2 cellular contexts compared by ENCODE assay signal in the genomic region with DNA sequence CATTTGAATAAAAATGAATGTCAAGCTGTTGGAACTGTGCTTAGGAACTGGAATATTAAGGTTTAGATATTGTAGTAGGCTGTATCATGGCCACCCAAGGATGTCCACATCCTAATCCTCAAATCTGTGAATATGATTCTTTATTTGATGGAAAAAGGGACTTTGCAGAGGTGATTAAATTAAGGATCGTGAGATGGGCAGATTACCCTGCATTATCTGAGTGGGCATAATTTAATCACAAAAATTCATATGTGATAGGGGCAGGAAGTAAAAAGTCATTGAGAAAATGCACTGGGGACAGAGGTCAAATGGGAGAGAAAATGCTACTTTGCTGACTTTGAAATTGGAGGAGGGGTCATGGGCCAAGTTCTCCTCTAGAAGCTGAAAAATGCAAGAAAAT.
A peak's percentile ranks its signal among the peaks of the same experiment; 100 is the strongest.
TF ChIP-seq lines count a peak whose summit lies in the region.

No MANE protein-coding gene starts in this region.

TF ChIP-seq in SK-N-SH, 30 proteins besides CTCF, POLR2A, EP300 and RAD21:
- TF ChIP-seq, protein P1, sequence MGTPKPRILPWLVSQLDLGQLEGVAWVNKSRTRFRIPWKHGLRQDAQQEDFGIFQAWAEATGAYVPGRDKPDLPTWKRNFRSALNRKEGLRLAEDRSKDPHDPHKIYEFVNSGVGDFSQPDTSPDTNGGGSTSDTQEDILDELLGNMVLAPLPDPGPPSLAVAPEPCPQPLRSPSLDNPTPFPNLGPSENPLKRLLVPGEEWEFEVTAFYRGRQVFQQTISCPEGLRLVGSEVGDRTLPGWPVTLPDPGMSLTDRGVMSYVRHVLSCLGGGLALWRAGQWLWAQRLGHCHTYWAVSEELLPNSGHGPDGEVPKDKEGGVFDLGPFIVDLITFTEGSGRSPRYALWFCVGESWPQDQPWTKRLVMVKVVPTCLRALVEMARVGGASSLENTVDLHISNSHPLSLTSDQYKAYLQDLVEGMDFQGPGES (IDR thresholded peaks at IDR 0.05; ENCODE audit: low read depth, low read length): no peak
- TF ChIP-seq RCOR1 (IDR thresholded peaks at IDR 0.05; ENCODE audit: low read length) (no peak), RXRA (IDR thresholded peaks at IDR 0.05; ENCODE audit: borderline replicate concordance, low read depth) (no peak), NRF1 (IDR thresholded peaks at IDR 0.05; ENCODE audit: low read depth, low read length) (no peak), GATA2 (CRISPR knock-in tag; IDR thresholded peaks at IDR 0.05) (peak; percentile 56)

TF ChIP-seq in SK-N-SH treated with all-trans-retinoic acid at 6 μM for 48 hours, 23 proteins besides CTCF, POLR2A, EP300 and RAD21 (continued from another document):
- TF ChIP-seq, protein P2, sequence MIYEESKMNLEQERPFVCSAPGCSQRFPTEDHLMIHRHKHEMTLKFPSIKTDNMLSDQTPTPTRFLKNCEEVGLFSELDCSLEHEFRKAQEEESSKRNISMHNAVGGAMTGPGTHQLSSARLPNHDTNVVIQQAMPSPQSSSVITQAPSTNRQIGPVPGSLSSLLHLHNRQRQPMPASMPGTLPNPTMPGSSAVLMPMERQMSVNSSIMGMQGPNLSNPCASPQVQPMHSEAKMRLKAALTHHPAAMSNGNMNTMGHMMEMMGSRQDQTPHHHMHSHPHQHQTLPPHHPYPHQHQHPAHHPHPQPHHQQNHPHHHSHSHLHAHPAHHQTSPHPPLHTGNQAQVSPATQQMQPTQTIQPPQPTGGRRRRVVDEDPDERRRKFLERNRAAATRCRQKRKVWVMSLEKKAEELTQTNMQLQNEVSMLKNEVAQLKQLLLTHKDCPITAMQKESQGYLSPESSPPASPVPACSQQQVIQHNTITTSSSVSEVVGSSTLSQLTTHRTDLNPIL (CRISPR knock-in tag; IDR thresholded peaks at IDR 0.05; ENCODE audit: low read depth): no peak
- TF ChIP-seq ESRRG (CRISPR knock-in tag; IDR thresholded peaks at IDR 0.05): no peak
- TF ChIP-seq, protein P3, sequence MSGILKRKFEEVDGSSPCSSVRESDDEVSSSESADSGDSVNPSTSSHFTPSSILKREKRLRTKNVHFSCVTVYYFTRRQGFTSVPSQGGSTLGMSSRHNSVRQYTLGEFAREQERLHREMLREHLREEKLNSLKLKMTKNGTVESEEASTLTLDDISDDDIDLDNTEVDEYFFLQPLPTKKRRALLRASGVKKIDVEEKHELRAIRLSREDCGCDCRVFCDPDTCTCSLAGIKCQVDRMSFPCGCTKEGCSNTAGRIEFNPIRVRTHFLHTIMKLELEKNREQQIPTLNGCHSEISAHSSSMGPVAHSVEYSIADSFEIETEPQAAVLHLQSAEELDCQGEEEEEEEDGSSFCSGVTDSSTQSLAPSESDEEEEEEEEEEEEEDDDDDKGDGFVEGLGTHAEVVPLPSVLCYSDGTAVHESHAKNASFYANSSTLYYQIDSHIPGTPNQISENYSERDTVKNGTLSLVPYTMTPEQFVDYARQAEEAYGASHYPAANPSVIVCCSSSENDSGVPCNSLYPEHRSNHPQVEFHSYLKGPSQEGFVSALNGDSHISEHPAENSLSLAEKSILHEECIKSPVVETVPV (CRISPR knock-in tag; IDR thresholded peaks at IDR 0.05): no peak
- no peak for TF ChIP-seq ISL1 (CRISPR knock-in tag; IDR thresholded peaks at IDR 0.05)
- TF ChIP-seq RARB (CRISPR knock-in tag; IDR thresholded peaks at IDR 0.05): no peak
- TF ChIP-seq CSDC2 (CRISPR knock-in tag; IDR thresholded peaks at IDR 0.05): no peak
- TF ChIP-seq ZFP3 (CRISPR knock-in tag; IDR thresholded peaks at IDR 0.05): no peak
- no peak for TF ChIP-seq OSR1 (CRISPR knock-in tag; IDR thresholded peaks at IDR 0.05)
- TF ChIP-seq ZC3H10 (CRISPR knock-in tag; IDR thresholded peaks at IDR 0.05): no peak
- TF ChIP-seq, protein P4, sequence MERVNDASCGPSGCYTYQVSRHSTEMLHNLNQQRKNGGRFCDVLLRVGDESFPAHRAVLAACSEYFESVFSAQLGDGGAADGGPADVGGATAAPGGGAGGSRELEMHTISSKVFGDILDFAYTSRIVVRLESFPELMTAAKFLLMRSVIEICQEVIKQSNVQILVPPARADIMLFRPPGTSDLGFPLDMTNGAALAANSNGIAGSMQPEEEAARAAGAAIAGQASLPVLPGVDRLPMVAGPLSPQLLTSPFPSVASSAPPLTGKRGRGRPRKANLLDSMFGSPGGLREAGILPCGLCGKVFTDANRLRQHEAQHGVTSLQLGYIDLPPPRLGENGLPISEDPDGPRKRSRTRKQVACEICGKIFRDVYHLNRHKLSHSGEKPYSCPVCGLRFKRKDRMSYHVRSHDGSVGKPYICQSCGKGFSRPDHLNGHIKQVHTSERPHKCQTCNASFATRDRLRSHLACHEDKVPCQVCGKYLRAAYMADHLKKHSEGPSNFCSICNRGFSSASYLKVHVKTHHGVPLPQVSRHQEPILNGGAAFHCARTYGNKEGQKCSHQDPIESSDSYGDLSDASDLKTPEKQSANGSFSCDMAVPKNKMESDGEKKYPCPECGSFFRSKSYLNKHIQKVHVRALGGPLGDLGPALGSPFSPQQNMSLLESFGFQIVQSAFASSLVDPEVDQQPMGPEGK (CRISPR knock-in tag; IDR thresholded peaks at IDR 0.05; ENCODE audit: borderline replicate concordance): no peak
- TF ChIP-seq ZNF70 (CRISPR knock-in tag; IDR thresholded peaks at IDR 0.05): no peak
- no peak for TF ChIP-seq ARNTL (CRISPR knock-in tag; IDR thresholded peaks at IDR 0.05; ENCODE audit: borderline replicate concordance, low read depth)
- TF ChIP-seq TCF4 (CRISPR knock-in tag; IDR thresholded peaks at IDR 0.05; ENCODE audit: borderline replicate concordance): no peak
TF ChIP-seq in SK-N-SH treated with all-trans-retinoic acid at 6 μM for 48 hours: peak in this region for 0.
